Comparison of ENCODE assay signal across 9 cellular contexts in genomic region chr21:30340714-30341573, GRCh38. TPM values are rescaled to one million over a fixed set of nuclear protein-coding genes. Genes with fewer than 3 reads are reported as not detected.
A peak's percentile ranks its signal among the peaks of the same experiment; 100 is the strongest.
DNase-seq lines count a peak whose midpoint lies in the region; ATAC-seq, FAIRE-seq and TF ChIP-seq lines count a peak whose summit lies in the region.
"Had no signal": no experiment of that assay in that cellular context is flagged by ENCODE, and none has a peak within 500 bp of the region (broad histone marks: within the 10 kb centered on the region; RNA-seq: fewer than 3 reads in every experiment).

No MANE protein-coding gene starts in this region.

- DNase-seq in Calu3 (peak; percentile 33), HCEC 1CT (peak; percentile 1), OCI-M1 (lab: John Stamatoyannopoulos, UW) (peak; percentile 64), chondrocyte (ENCODE audit: low spot score) (no peak), medulla oblongata (ENCODE audit: extremely low spot score) (peak; percentile 45), urothelium cell line (ENCODE audit: low spot score) (peak; percentile 67)

- H3K4me1 Mint-ChIP-seq in Calu3 (ENCODE audit: low read depth, unreplicated experiment) (no peaks in the 10 kb centered on the region), chondrocyte (ENCODE audit: low read depth) (peaks cover 22% of the 10 kb centered on the region)
- H3K4me1 Mint-ChIP-seq: T-cell had no signal

- ATAC-seq in HG03439 (IDR thresholded peaks at IDR 0.05; ENCODE audit: unreplicated experiment) (no peak), HG03097 (IDR thresholded peaks at IDR 0.05; ENCODE audit: low FRiP score, unreplicated experiment) (no peak)
- ATAC-seq: T-cell had no signal

- H3K4me3 Mint-ChIP-seq in Calu3 (ENCODE audit: low read depth, unreplicated experiment) = no peak overlapping the region
- no peak overlapping the region for H3K4me3 Mint-ChIP-seq in chondrocyte (ENCODE audit: unreplicated experiment)
- H3K4me3 Mint-ChIP-seq: T-cell had no signal

- H3K27me3 Mint-ChIP-seq in Calu3 (ENCODE audit: unreplicated experiment) (no peaks in the 10 kb centered on the region), chondrocyte (ENCODE audit: low read depth) (no peaks in the 10 kb centered on the region)

- FAIRE-seq in urothelium cell line (lab: Jason Lieb, UNC) = no peak

- TF ChIP-seq CTCF in Calu3 (IDR thresholded peaks at IDR 0.05; ENCODE audit: unreplicated experiment) (peak; percentile 71), chondrocyte (IDR thresholded peaks at IDR 0.05) (peak; percentile 90)

- CTCF ChIA-PET in Calu3 (lab: Charles Lee) = no interaction called here

- no peak overlapping the region for H3K27ac Mint-ChIP-seq in Calu3 (ENCODE audit: unreplicated experiment)
- H3K27ac Mint-ChIP-seq in chondrocyte (ENCODE audit: unreplicated experiment) = no peak overlapping the region
- H3K27ac Mint-ChIP-seq: T-cell had no signal

- H3K36me3 Mint-ChIP-seq in Calu3 (ENCODE audit: insufficient read depth, unreplicated experiment) = no peaks in the 10 kb centered on the region
- no peaks in the 10 kb centered on the region for H3K36me3 Mint-ChIP-seq in chondrocyte (ENCODE audit: low read depth)
- H3K36me3 Mint-ChIP-seq: T-cell had no signal

- H3K9me3 Mint-ChIP-seq in Calu3 (ENCODE audit: low read depth, unreplicated experiment) (no peaks in the 10 kb centered on the region), chondrocyte (ENCODE audit: low read depth) (peaks cover 3% of the 10 kb centered on the region)
- H3K9me3 Mint-ChIP-seq: T-cell had no signal

- intact Hi-C loops in Calu3 (cut with micrococcal nuclease; ENCODE audit: unreplicated experiment) = loop anchor here (1.0 kb wide), 1 partner anchor 745 kb away; no protein-coding TSS in a partner anchor

- BruUV-seq in Calu3 (replicated peaks; lab: Mats Ljungman, UMichigan) = no TSS peak

RNA-seq across cellular contexts. Expression of gene KRTAP27-1, which starts 3.5 kb away (rescaled TPM):
- not detected in 2 replicates for total RNA-seq in Calu3 (2022)
- total RNA-seq in chondrocyte = not detected in 3 replicates
- total RNA-seq: T-cell had no signal

RNA-seq across cellular contexts. Expression of gene KRTAP23-1, which starts 7.5 kb away (rescaled TPM):
- not detected in 2 replicates for total RNA-seq in Calu3 (2022)
- total RNA-seq in chondrocyte = not detected in 3 replicates
- total RNA-seq: T-cell had no signal

RNA-seq across cellular contexts. Expression of gene KRTAP26-1, which starts 20.8 kb away (rescaled TPM):
- not detected in 2 replicates for total RNA-seq in Calu3 (2022)
- not detected in 3 replicates for total RNA-seq in chondrocyte
- total RNA-seq: T-cell had no signal

RNA-seq across cellular contexts. Expression of gene KRTAP13-2, which starts 31.1 kb away (rescaled TPM):
- total RNA-seq in Calu3 (2022) = not detected in 2 replicates
- not detected in 3 replicates for total RNA-seq in chondrocyte
- total RNA-seq: T-cell had no signal

RNA-seq across cellular contexts. Expression of gene KRTAP25-1, which starts 51.6 kb away (rescaled TPM):
- total RNA-seq in Calu3 (2022) (not detected in 2 replicates), chondrocyte (not detected in 3 replicates)
- total RNA-seq: T-cell had no signal
